Comparison of ENCODE assay signal across 8 cellular contexts in genomic region chr4:109826719-109827118, GRCh38. TPM values are rescaled to one million over a fixed set of nuclear protein-coding genes. Genes with fewer than 3 reads are reported as not detected.
A peak's percentile ranks its signal among the peaks of the same experiment; 100 is the strongest.
DNase-seq lines count a peak whose midpoint lies in the region; ATAC-seq and TF ChIP-seq lines count a peak whose summit lies in the region.

No MANE protein-coding gene starts in this region.

- peaks cover 15% of the 10 kb centered on the region for H3K36me3 Mint-ChIP-seq in activated CD8-positive, alpha-beta memory T cell treated with anti-CD3 and anti-CD28 coated beads, Interleukin-2, amount 10 ng/mL, durations not matched to agents 7 days and 5 days

- no peaks in the 10 kb centered on the region for H3K27me3 Mint-ChIP-seq in activated CD8-positive, alpha-beta memory T cell treated with anti-CD3 and anti-CD28 coated beads, Interleukin-2, amount 10 ng/mL, durations not matched to agents 7 days and 5 days

- H3K36me3 ChIP-seq in ascending aorta, result peaks cover 0 to 24% of the 10 kb centered on the region in 2 donors

- intact Hi-C loops in ascending aorta (cut with DNase I), result loop anchor here (5.0 kb wide), 1 partner anchor 404 kb away; no protein-coding TSS in a partner anchor

- peaks cover 4% of the 10 kb centered on the region for H3K4me1 Mint-ChIP-seq in activated CD8-positive, alpha-beta memory T cell treated with anti-CD3 and anti-CD28 coated beads, Interleukin-2, amount 10 ng/mL, durations not matched to agents 7 days and 5 days

- H3K4me3 Mint-ChIP-seq in activated CD8-positive, alpha-beta memory T cell treated with anti-CD3 and anti-CD28 coated beads, Interleukin-2, amount 10 ng/mL, durations not matched to agents 7 days and 5 days, result no peak overlapping the region

- no peak for DNase-seq in activated CD8-positive, alpha-beta memory T cell treated with anti-CD3 and anti-CD28 coated beads, Interleukin-2, amount 10 ng/mL, durations not matched to agents 7 days and 5 days
- DNase-seq in activated CD8-positive, alpha-beta memory T cell treated with anti-CD3 and anti-CD28 coated beads for 24 hours, result no peak
- DNase-seq in ascending aorta (ENCODE audit: low spot score in 2 of 2), result no peak
- DNase-seq in left lobe of liver (ENCODE audit: low spot score), result no peak
- no peak for DNase-seq in stimulated activated CD4-positive, alpha-beta T cell treated with anti-CD3 and anti-CD28 coated beads, Interleukin-15, amount 100 ng/mL, for 24 hours
- no peak for DNase-seq in activated CD4-positive, alpha-beta T cell treated with anti-CD3 and anti-CD28 coated beads for 48 hours

- H3K27ac ChIP-seq in ascending aorta, result no peak overlapping the region

- H3K4me3 ChIP-seq in ascending aorta, result no peak overlapping the region

- peak; percentile 24 to 47 (median 27) for TF ChIP-seq CTCF in ascending aorta (IDR thresholded peaks at IDR 0.05)

- no peaks in the 10 kb centered on the region for H3K9me3 Mint-ChIP-seq in activated CD8-positive, alpha-beta memory T cell treated with anti-CD3 and anti-CD28 coated beads, Interleukin-2, amount 10 ng/mL, durations not matched to agents 7 days and 5 days (ENCODE audit: low read depth)

- no peak overlapping the region for H3K27ac Mint-ChIP-seq in activated CD8-positive, alpha-beta memory T cell treated with anti-CD3 and anti-CD28 coated beads, Interleukin-2, amount 10 ng/mL, durations not matched to agents 7 days and 5 days

- no peaks in the 10 kb centered on the region for H3K9me3 ChIP-seq in ascending aorta

- peak; percentile 57 for ATAC-seq in activated CD8-positive, alpha-beta memory T cell treated with anti-CD3 and anti-CD28 coated beads, Interleukin-2, amount 10 ng/mL, durations not matched to agents 7 days and 5 days
- ATAC-seq in HG03342 (IDR thresholded peaks at IDR 0.05; ENCODE audit: unreplicated experiment) (peak; percentile 72), left lobe of liver (peak; percentile 73), HG02759 (IDR thresholded peaks at IDR 0.05; ENCODE audit: unreplicated experiment) (no peak)

- no peaks in the 10 kb centered on the region for H3K4me1 ChIP-seq in ascending aorta

- CTCF ChIA-PET in activated CD8-positive, alpha-beta memory T cell treated with anti-CD3 and anti-CD28 coated beads, Interleukin-2, amount 10 ng/mL, durations not matched to agents 7 days and 5 days (lab: Charles Lee), result interaction anchor here (1.0 to 3.5 kb wide), 5 partner anchors 11 to 401 kb away, joined by 3 to 22 read pairs (median 11); partner anchors contain the start of genes CASP6, GAR1 and SEC24B

- H3K27me3 ChIP-seq in ascending aorta, result no peaks in the 10 kb centered on the region

RNA-seq across cellular contexts. Expression of gene RRH, which starts 1.1 kb away (rescaled TPM):
- under 1 TPM; 0.19 to 0.32 TPM for total RNA-seq in activated CD8-positive, alpha-beta memory T cell treated with anti-CD3 and anti-CD28 coated beads, Interleukin-2, amount 10 ng/mL, durations not matched to agents 7 days and 5 days
- not detected for total RNA-seq in ascending aorta
- total RNA-seq in left lobe of liver, result not detected

RNA-seq across cellular contexts. Expression of gene GAR1, which starts 11.2 kb away (rescaled TPM):
- 10 to 100 TPM; 25.2 to 29.9 TPM for total RNA-seq in activated CD8-positive, alpha-beta memory T cell treated with anti-CD3 and anti-CD28 coated beads, Interleukin-2, amount 10 ng/mL, durations not matched to agents 7 days and 5 days
- total RNA-seq in ascending aorta, result not detected
- 3.6 TPM for total RNA-seq in left lobe of liver

RNA-seq across cellular contexts. Expression of gene LRIT3, which starts 21.2 kb away (rescaled TPM):
- total RNA-seq in activated CD8-positive, alpha-beta memory T cell treated with anti-CD3 and anti-CD28 coated beads, Interleukin-2, amount 10 ng/mL, durations not matched to agents 7 days and 5 days, result under 1 TPM in 1 of 2 experiments, not detected in 1; 0.23 TPM
- total RNA-seq in ascending aorta, result not detected
- 0.08 TPM for total RNA-seq in left lobe of liver

RNA-seq across cellular contexts. Expression of gene CFI, which starts 24.9 kb away (rescaled TPM):
- under 1 TPM in 1 of 2 experiments, not detected in 1; 0.26 TPM for total RNA-seq in activated CD8-positive, alpha-beta memory T cell treated with anti-CD3 and anti-CD28 coated beads, Interleukin-2, amount 10 ng/mL, durations not matched to agents 7 days and 5 days
- total RNA-seq in ascending aorta (17.8 TPM), left lobe of liver (426 TPM)
